Comparison of ENCODE assay signal across 17 cellular contexts in genomic region chr4:113064244-113064643, GRCh38. TPM values are rescaled to one million over a fixed set of nuclear protein-coding genes. Genes with fewer than 3 reads are reported as not detected.
DNase-seq lines count a peak whose midpoint lies in the region; ATAC-seq, FAIRE-seq and TF ChIP-seq lines count a peak whose summit lies in the region.
"Had no signal": no experiment of that assay in that cellular context is flagged by ENCODE, and none has a peak within 500 bp of the region (broad histone marks: within the 10 kb centered on the region; RNA-seq: fewer than 3 reads in every experiment).

No MANE protein-coding gene starts in this region.

- H3K27me3 ChIP-seq in adrenal gland (no peaks in the 10 kb centered on the region), aorta (ENCODE audit: control insufficient read depth in 1 of 2, insufficient read depth in 2 of 2, low read length in 1 of 2) (no peaks in the 10 kb centered on the region)
- H3K27me3 ChIP-seq: ovary, vagina had no signal

- H3K27ac ChIP-seq in adrenal gland (no peak overlapping the region), aorta (ENCODE audit: low read depth in 1 of 2, low read length in 2 of 2) (no peak overlapping the region)
- H3K27ac ChIP-seq: ovary, vagina had no signal

- FAIRE-seq in H54 (lab: Jason Lieb, UNC): no peak

- H3K9me3 ChIP-seq in adrenal gland (replicated peaks in 1 of 3) (peaks cover 0 to 3% (median 0%) of the 10 kb centered on the region in 3 donors), aorta (ENCODE audit: control insufficient read depth, low read length) (no peaks in the 10 kb centered on the region)
- H3K9me3 ChIP-seq: ovary, vagina had no signal

- H3K4me3 ChIP-seq in adrenal gland: no peak overlapping the region
- no peak overlapping the region for H3K4me3 ChIP-seq in aorta (ENCODE audit: low read length in 2 of 2)
- H3K4me3 ChIP-seq: ovary, vagina had no signal

- intact Hi-C loops in adrenal gland (cut with DNase I) (no loop called here), aorta (cut with DNase I) (no loop called here)

- TF ChIP-seq CTCF in adrenal gland (IDR thresholded peaks at IDR 0.05): no peak

- TF ChIP-seq POLR2A in adrenal gland (IDR thresholded peaks at IDR 0.05) (no peak), H54 (IDR thresholded peaks at IDR 0.05; ENCODE audit: low read depth, low read length) (no peak)

- ATAC-seq in aorta (ENCODE audit: low FRiP score): no peak

- H3K4me1 ChIP-seq in adrenal gland (replicated peaks in 1 of 2): peaks cover 0 to 18% of the 10 kb centered on the region in 2 donors
- H3K4me1 ChIP-seq in aorta (ENCODE audit: control insufficient read depth in 1 of 2, insufficient read depth in 2 of 2, low read length in 2 of 2): no peaks in the 10 kb centered on the region

- DNase-seq in DMS53 (lab: John Stamatoyannopoulos, UW) (peak; percentile 98), NCI-H1417 (lab: John Stamatoyannopoulos, UW) (peak; percentile 78 to 98 (median 89)), NCI-H526 (lab: John Stamatoyannopoulos, UW) (peak; percentile 83 to 87), iPS DF 4.7 (ENCODE audit: extremely low read depth, low spot score) (peak; percentile 89), adrenal gland (no peak), SK-N-DZ (ENCODE audit: low spot score) (no peak), aorta (no peak), H54 (ENCODE audit: insufficient read length, low spot score) (no peak)
- DNase-seq: activated T-cell treated with anti-CD3 and anti-CD28 coated beads for 4 hours; effector CD8-positive, alpha-beta T cell; GDM1; mammary epithelial cell; ovary; RPMI8226; stimulated activated CD4-positive, alpha-beta T cell treated with anti-CD3 and anti-CD28 coated beads, Interleukin-15, amount 100 ng/mL, for 24 hours; stimulated activated CD8-positive, alpha-beta memory T cell treated with anti-CD3 and anti-CD28 coated beads, Interleukin-4, amount 100 ng/mL, for 48 hours had no signal

- 59 to 70% (median 64%) methylated on average over 5 of the region's 5 CpGs for WGBS in adrenal gland, 4 donors
- 37 to 55% methylated on average over 5 of the region's 5 CpGs for WGBS in aorta, 2 donors

- H3K36me3 ChIP-seq in adrenal gland (replicated peaks in 1 of 2) (no peaks in the 10 kb centered on the region), aorta (ENCODE audit: control insufficient read depth in 1 of 2, insufficient read depth in 2 of 2, low read length in 1 of 2) (no peaks in the 10 kb centered on the region)
- H3K36me3 ChIP-seq: ovary, vagina had no signal

RNA-seq across cellular contexts. Expression of gene ANK2, which starts 14.8 kb away (rescaled TPM):
- total RNA-seq in adrenal gland: 100 to 1,000 TPM in 1 of 8 donors, 10 to 100 TPM in 7; 27.1 to 229 (median 60.1) TPM
- polyA plus RNA-seq in adrenal gland: 10 to 100 TPM in 2 of 3 donors, 1 to 10 TPM in 1; 6.5 to 21.2 (median 14.2) TPM
- 21.1 and 22.5 TPM in 2 replicates for polyA plus RNA-seq in SK-N-DZ (2014; cell fraction: cytosol; rRNA removed)
- polyA plus RNA-seq in SK-N-DZ (2014; cell fraction: nucleus; rRNA removed): 23.0 and 31.6 TPM in 2 replicates
- 100 to 1,000 TPM in 1 of 2 donors, 10 to 100 TPM in 1; 64.4 to 117 TPM for total RNA-seq in aorta
- polyA plus RNA-seq in aorta: 1 to 10 TPM; 1.6 to 8.7 TPM

Comparison
In these comparisons a context has a peak if more than half of its experiments do, and no peak if none do; other contexts are left out.
1. DNase-seq: peak in DMS53 (single experiment), NCI-H1417 (3 of 3), NCI-H526 (2 of 2) and iPS DF 4.7 (single experiment); none in adrenal gland (0 of 7), SK-N-DZ (single experiment), aorta (0 of 2) and H54 (single experiment).